ENCODE assay signal across 14 cellular contexts in the genomic region with DNA sequence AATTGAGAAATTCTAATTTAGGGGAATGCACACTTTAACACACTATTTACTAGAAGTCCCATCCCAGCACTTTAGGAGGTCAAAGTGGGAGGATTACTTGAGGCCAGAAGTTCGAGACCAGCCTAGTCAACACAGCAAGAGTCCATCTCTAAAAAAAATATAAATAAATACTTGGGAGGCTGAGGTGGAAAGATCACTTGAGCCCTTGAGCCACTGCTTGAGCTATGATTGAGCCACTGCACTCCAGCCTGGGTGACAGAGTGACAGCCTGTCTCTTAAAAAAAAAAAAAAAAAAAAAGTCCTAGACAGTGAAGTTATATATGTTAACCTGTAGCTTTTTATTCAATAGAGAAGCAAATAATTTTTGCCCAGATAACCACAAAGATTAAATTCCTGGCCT.
DNase-seq lines count a peak whose midpoint lies in the region; ATAC-seq and TF ChIP-seq lines count a peak whose summit lies in the region.
"Had no signal": no experiment of that assay in that cellular context is flagged by ENCODE, and none has a peak within 500 bp of the region (broad histone marks: within the 10 kb centered on the region; RNA-seq: fewer than 3 reads in every experiment).

No MANE protein-coding gene starts in this region.

- ATAC-seq in left lobe of liver = peak; percentile 17
- ATAC-seq: GM23338 had no signal

- no peak for DNase-seq in HEK293T (ENCODE audit: extremely low spot score)
- DNase-seq in left lobe of liver (ENCODE audit: low spot score) = no peak
- DNase-seq in NCI-H345 treated with DMSO at 0.1 percent for 48 hours (lab: John Stamatoyannopoulos, UW; ENCODE audit: unreplicated experiment) = no peak
- DNase-seq in NCI-H1417 treated with DMSO at 0.1 percent for 48 hours (lab: John Stamatoyannopoulos, UW) = no peak
- DNase-seq in NCI-H2227 (lab: John Stamatoyannopoulos, UW; ENCODE audit: unreplicated experiment) = no peak
- DNase-seq: C1 segment of cervical spinal cord; Calu3; CD4-positive, alpha-beta memory T cell; COR-L47; DMS53; DMS79 treated with DMSO at 0.1 percent for 48 hours; GF-D8 had no signal

- POLR2A ChIA-PET in HEK293T (lab: Yijun Ruan, JAX) = no interaction called here

- CTCF ChIA-PET in HEK293T (lab: Yijun Ruan, JAX) = no interaction called here

- TF ChIP-seq CTCF in 22Rv1 (IDR thresholded peaks at IDR 0.05) = no peak

- H3K27ac ChIP-seq in 22Rv1 = peak overlapping the region; percentile 28; the same call in 1 of the 2 replicates

TF ChIP-seq in HEK293T, 16 proteins besides CTCF, POLR2A, EP300 and RAD21:
- no peak for TF ChIP-seq ZNF384 (IDR thresholded peaks at IDR 0.05)
- TF ChIP-seq, protein P1, sequence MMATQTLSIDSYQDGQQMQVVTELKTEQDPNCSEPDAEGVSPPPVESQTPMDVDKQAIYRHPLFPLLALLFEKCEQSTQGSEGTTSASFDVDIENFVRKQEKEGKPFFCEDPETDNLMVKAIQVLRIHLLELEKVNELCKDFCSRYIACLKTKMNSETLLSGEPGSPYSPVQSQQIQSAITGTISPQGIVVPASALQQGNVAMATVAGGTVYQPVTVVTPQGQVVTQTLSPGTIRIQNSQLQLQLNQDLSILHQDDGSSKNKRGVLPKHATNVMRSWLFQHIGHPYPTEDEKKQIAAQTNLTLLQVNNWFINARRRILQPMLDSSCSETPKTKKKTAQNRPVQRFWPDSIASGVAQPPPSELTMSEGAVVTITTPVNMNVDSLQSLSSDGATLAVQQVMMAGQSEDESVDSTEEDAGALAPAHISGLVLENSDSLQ (IDR thresholded peaks at IDR 0.05) = peak; percentile 5; the same call in 1 of the 2 replicates
